In the genomic region with DNA sequence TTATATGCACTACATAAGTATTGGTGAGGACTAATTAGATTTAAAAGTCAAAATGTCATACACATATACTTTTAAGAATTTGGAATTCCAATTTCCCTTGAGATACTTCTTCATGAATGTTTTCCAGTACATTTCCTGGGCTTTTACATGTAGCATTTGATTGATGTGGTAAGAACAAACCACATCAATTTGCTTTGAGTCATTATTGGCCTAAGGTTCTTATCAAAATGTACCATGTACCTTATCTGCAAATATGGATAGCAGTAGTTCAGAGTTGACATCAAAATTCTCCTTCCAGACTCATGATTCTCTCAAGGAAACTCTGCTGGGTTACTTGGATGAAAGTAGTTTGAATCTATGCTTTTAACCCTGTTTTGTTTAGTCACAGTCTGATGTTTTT, we compare ENCODE assay signal across 18 cellular contexts. TPM values are rescaled to one million over a fixed set of nuclear protein-coding genes. Genes with fewer than 3 reads are reported as not detected.
DNase-seq lines count a peak whose midpoint lies in the region; FAIRE-seq and TF ChIP-seq lines count a peak whose summit lies in the region.
"Had no signal": no experiment of that assay in that cellular context is flagged by ENCODE, and none has a peak within 500 bp of the region (broad histone marks: within the 10 kb centered on the region; RNA-seq: fewer than 3 reads in every experiment).

No MANE protein-coding gene starts in this region.

- H3K27ac ChIP-seq in colonic mucosa, result peak overlapping the region; percentile 99
- H3K27ac ChIP-seq: SK-N-MC had no signal

- H3K27me3 ChIP-seq in colonic mucosa (no peaks in the 10 kb centered on the region), skeletal muscle satellite cell (ENCODE audit: control insufficient read depth, insufficient read depth, low read length) (no peaks in the 10 kb centered on the region), MG63 (no peaks in the 10 kb centered on the region)

- intact Hi-C loops in colonic mucosa (cut with DNase I), result no loop called here

- TF ChIP-seq CTCF in colonic mucosa (IDR thresholded peaks at IDR 0.05), result no peak

- H3K36me3 ChIP-seq in colonic mucosa (no peaks in the 10 kb centered on the region), skeletal muscle satellite cell (ENCODE audit: insufficient read depth, low read length) (no peaks in the 10 kb centered on the region), MG63 (0 out of 2 replicates have a peak, but pooled peaks cover 4% of the 10 kb centered on the region)

- peaks cover 8% of the 10 kb centered on the region for H3K4me1 ChIP-seq in colonic mucosa
- H3K4me1 ChIP-seq in skeletal muscle satellite cell (ENCODE audit: control insufficient read depth, insufficient read depth, low read length), result peaks cover 11% of the 10 kb centered on the region

- peak; percentile 48 for FAIRE-seq in GM12892 (lab: Jason Lieb, UNC)
- FAIRE-seq: colon had no signal

- no peak overlapping the region for H3K4me3 ChIP-seq in colonic mucosa
- no peak overlapping the region for H3K4me3 ChIP-seq in skeletal muscle satellite cell (ENCODE audit: low read length)
- H3K4me3 ChIP-seq in MG63, result no peak overlapping the region
- H3K4me3 ChIP-seq: SK-N-MC had no signal

- no peak for DNase-seq in GM12892 (ENCODE audit: insufficient read length)
- peak; percentile 29 for DNase-seq in RPMI7951 (ENCODE audit: low read depth)
- DNase-seq in colonic mucosa, result no peak
- no peak for DNase-seq in putamen (ENCODE audit: low spot score)
- DNase-seq in NCI-H748 (lab: John Stamatoyannopoulos, UW; ENCODE audit: unreplicated experiment), result no peak
- DNase-seq in MG63, result no peak
- DNase-seq: activated T-cell treated with anti-CD3 and anti-CD28 coated beads, Interleukin-2, amount 50 U/mL, for 48 hours; amygdala; GDM1; NCI-H187; NCI-H524; nephron progenitor cell; stimulated activated CD4-positive, alpha-beta T cell treated with anti-CD3 and anti-CD28 coated beads, Interleukin-1b, Interleukin-23, amount 100 ng/mL, for 48 hours; substantia nigra had no signal

- peak overlapping the region; percentile 92 for H3K4me2 ChIP-seq in skeletal muscle satellite cell (ENCODE audit: low read length)
- H3K4me2 ChIP-seq: GM23338 had no signal

- no peak overlapping the region for H3K9ac ChIP-seq in colonic mucosa (ENCODE audit: low read depth in 2 of 2, low read length in 2 of 2)
- H3K9ac ChIP-seq in skeletal muscle satellite cell (ENCODE audit: low read depth, low read length), result no peak overlapping the region

- TF ChIP-seq POLR2A in GM12892 (IDR thresholded peaks at IDR 0.05; ENCODE audit: low read depth, low read length), result no peak

- H3K9me3 ChIP-seq in colonic mucosa, result no peaks in the 10 kb centered on the region
- H3K9me3 ChIP-seq in skeletal muscle satellite cell (replicated peaks; ENCODE audit: low read length), result no peaks in the 10 kb centered on the region
- no peaks in the 10 kb centered on the region for H3K9me3 ChIP-seq in MG63

RNA-seq across cellular contexts. Expression of gene CAST, which starts 2.5 kb away (rescaled TPM):
- 67.8 TPM for polyA plus RNA-seq in GM12892 (2012; ENCODE audit: missing spikeins)
- 102 and 134 TPM in 2 replicates for total RNA-seq in RPMI7951 (2014; rRNA removed; shearing (Covaris generic))
- total RNA-seq in colonic mucosa, result 100 to 1,000 TPM; 315 to 490 TPM
- 169 and 215 TPM in 2 replicates for total RNA-seq in skeletal muscle satellite cell (2012; rRNA removed)
- 136 and 150 TPM in 2 replicates for total RNA-seq in MG63 (2014; rRNA removed; shearing (Covaris generic); ENCODE audit: low replicate concordance)
